In the genomic region with DNA sequence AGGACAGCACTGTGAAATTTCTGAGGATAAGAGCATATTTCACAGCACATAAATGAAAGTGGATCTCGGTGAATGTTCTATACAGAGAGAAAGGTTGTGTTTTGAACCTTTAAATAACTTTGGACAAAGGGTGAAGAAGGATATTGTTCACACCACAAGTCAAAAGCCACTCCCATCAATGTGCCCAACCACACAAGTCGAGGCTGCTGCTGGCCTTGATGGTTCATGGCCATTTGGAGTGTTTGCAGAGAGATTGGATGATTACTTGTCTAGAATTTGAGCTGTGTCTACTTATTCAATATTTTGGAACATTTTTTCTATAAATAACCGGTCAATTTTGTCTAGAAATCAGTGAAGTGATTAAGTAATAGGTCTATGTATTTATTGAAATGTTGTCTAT, we compare ENCODE assay signal across 25 cellular contexts.
"Had no signal": no experiment of that assay in that cellular context is flagged by ENCODE, and none has a peak within 500 bp of the region (broad histone marks: within the 10 kb centered on the region; RNA-seq: fewer than 3 reads in every experiment).

No MANE protein-coding gene starts in this region.

- H3K4me3 Mint-ChIP-seq: activated CD4-positive, alpha-beta memory T cell treated with anti-CD3 and anti-CD28 coated beads, Interleukin-2, amount 10 ng/mL, durations not matched to agents 7 days and 5 days; activated CD8-positive, alpha-beta memory T cell treated with anti-CD3 and anti-CD28 coated beads, Interleukin-2, amount 10 ng/mL, durations not matched to agents 7 days and 5 days; activated naive CD8-positive, alpha-beta T cell treated with anti-CD3 and anti-CD28 coated beads, Interleukin-2, amount 10 ng/mL, durations not matched to agents 7 days and 5 days; mesothelial cell of epicardium; stimulated activated naive CD8-positive, alpha-beta T cell treated with anti-CD3 and anti-CD28 coated beads, Interleukin-15, Interleukin-2, amounts not matched to agents 100 ng/mL and 50 ng/mL, for 24 hours; T-helper 2 cell treated with Interferon-gamma antibody and Interleukin-4, amounts not matched to agents 5 μg/mL and 100 μg/mL, for 36 hours had no signal

- H3K4me1 ChIP-seq: body of pancreas had no signal

- H3K27ac Mint-ChIP-seq: activated CD4-positive, alpha-beta memory T cell treated with anti-CD3 and anti-CD28 coated beads, Interleukin-2, amount 10 ng/mL, durations not matched to agents 7 days and 5 days; activated CD8-positive, alpha-beta memory T cell treated with anti-CD3 and anti-CD28 coated beads, Interleukin-2, amount 10 ng/mL, durations not matched to agents 7 days and 5 days; activated naive CD8-positive, alpha-beta T cell treated with anti-CD3 and anti-CD28 coated beads, Interleukin-2, amount 10 ng/mL, durations not matched to agents 7 days and 5 days; mesothelial cell of epicardium; stimulated activated naive CD8-positive, alpha-beta T cell treated with anti-CD3 and anti-CD28 coated beads, Interleukin-15, Interleukin-2, amounts not matched to agents 100 ng/mL and 50 ng/mL, for 24 hours; T-helper 2 cell treated with Interferon-gamma antibody and Interleukin-4, amounts not matched to agents 5 μg/mL and 100 μg/mL, for 36 hours had no signal

- H3K27me3 ChIP-seq: body of pancreas, foreskin keratinocyte had no signal

- H3K9me3 Mint-ChIP-seq: activated CD4-positive, alpha-beta memory T cell treated with anti-CD3 and anti-CD28 coated beads, Interleukin-2, amount 10 ng/mL, durations not matched to agents 7 days and 5 days; activated naive CD8-positive, alpha-beta T cell treated with anti-CD3 and anti-CD28 coated beads, Interleukin-2, amount 10 ng/mL, durations not matched to agents 7 days and 5 days; mesothelial cell of epicardium; stimulated activated naive CD8-positive, alpha-beta T cell treated with anti-CD3 and anti-CD28 coated beads, Interleukin-15, Interleukin-2, amounts not matched to agents 100 ng/mL and 50 ng/mL, for 24 hours; T-helper 2 cell treated with Interferon-gamma antibody and Interleukin-4, amounts not matched to agents 5 μg/mL and 100 μg/mL, for 36 hours had no signal

- H3K36me3 Mint-ChIP-seq: activated CD8-positive, alpha-beta memory T cell treated with anti-CD3 and anti-CD28 coated beads, Interleukin-2, amount 10 ng/mL, durations not matched to agents 7 days and 5 days; activated naive CD8-positive, alpha-beta T cell treated with anti-CD3 and anti-CD28 coated beads, Interleukin-2, amount 10 ng/mL, durations not matched to agents 7 days and 5 days; mesothelial cell of epicardium had no signal

- H3K4me1 Mint-ChIP-seq: activated CD4-positive, alpha-beta memory T cell treated with anti-CD3 and anti-CD28 coated beads, Interleukin-2, amount 10 ng/mL, durations not matched to agents 7 days and 5 days; activated CD8-positive, alpha-beta memory T cell treated with anti-CD3 and anti-CD28 coated beads, Interleukin-2, amount 10 ng/mL, durations not matched to agents 7 days and 5 days; activated naive CD8-positive, alpha-beta T cell treated with anti-CD3 and anti-CD28 coated beads, Interleukin-2, amount 10 ng/mL, durations not matched to agents 7 days and 5 days had no signal

- H3K9me3 ChIP-seq: body of pancreas, lower lobe of right lung, psoas muscle, suprapubic skin, transverse colon had no signal

- H3K36me3 ChIP-seq: lower lobe of right lung, suprapubic skin, transverse colon had no signal

- ATAC-seq: activated CD8-positive, alpha-beta memory T cell treated with anti-CD3 and anti-CD28 coated beads, Interleukin-2, amount 10 ng/mL, durations not matched to agents 7 days and 5 days; body of pancreas; left colon; lower lobe of right lung; psoas muscle; right cardiac atrium had no signal

- H3K27ac ChIP-seq: body of pancreas, foreskin keratinocyte, lower lobe of right lung, psoas muscle, skin epidermis, suprapubic skin, transverse colon had no signal

- H3K4me3 ChIP-seq: body of pancreas, lower lobe of right lung, psoas muscle, skin epidermis, suprapubic skin, transverse colon had no signal

- DNase-seq: activated CD4-positive, alpha-beta memory T cell treated with anti-CD3 and anti-CD28 coated beads, Interleukin-2, amount 10 ng/mL, durations not matched to agents 7 days and 5 days; activated CD4-positive, alpha-beta T cell treated with anti-CD3 and anti-CD28 coated beads for 48 hours; activated CD4-positive, CD25-positive, alpha-beta regulatory T cell; activated CD8-positive, alpha-beta memory T cell treated with anti-CD3 and anti-CD28 coated beads, Interleukin-2, amount 10 ng/mL, durations not matched to agents 7 days and 5 days; activated naive CD4-positive, alpha-beta T cell; activated naive CD8-positive, alpha-beta T cell treated with anti-CD3 and anti-CD28 coated beads, Interleukin-2, amount 10 ng/mL, durations not matched to agents 7 days and 5 days; amygdala; body of pancreas; glutamatergic neuron; hypothalamus; islet precursor cell; left colon; lower lobe of right lung; occipital lobe; psoas muscle; right cardiac atrium; stimulated activated CD4-positive, alpha-beta T cell treated with anti-CD3 and anti-CD28 coated beads, Interleukin-15, amount 100 ng/mL, for 24 hours; stimulated activated CD4-positive, alpha-beta T cell treated with anti-CD3 and anti-CD28 coated beads, Interleukin-2, amount 100 ng/mL, for 48 hours; transverse colon had no signal
